In genomic region chr3:120095226-120096165, GRCh38 we compare ENCODE assay signal across 8 cellular contexts. TPM values are rescaled to one million over a fixed set of nuclear protein-coding genes. Genes with fewer than 3 reads are reported as not detected.
DNase-seq lines count a peak whose midpoint lies in the region; ATAC-seq and TF ChIP-seq lines count a peak whose summit lies in the region.

No MANE protein-coding gene starts in this region.

- peak; percentile 41 for ATAC-seq in HG02763 (IDR thresholded peaks at IDR 0.05; ENCODE audit: unreplicated experiment)
- peak; percentile 75 to 81 for ATAC-seq in right cardiac atrium

- H3K4me1 ChIP-seq in right cardiac atrium (ENCODE audit: control insufficient read depth, insufficient read depth, low read length) (no peaks in the 10 kb centered on the region), uterus (no peaks in the 10 kb centered on the region)

- WGBS in right cardiac atrium, result under 1% methylated on average over 59 of the region's 59 CpGs

- intact Hi-C loops in right cardiac atrium (cut with DNase I), result loop anchor here in 3 of 4 donors (10.0 kb wide), 2 partner anchors 191 to 201 kb away; no protein-coding TSS in a partner anchor
- intact Hi-C loops in uterus (cut with DNase I; ENCODE audit: low total_unique reads), result no loop called here

- H3K36me3 ChIP-seq in uterus, result no peaks in the 10 kb centered on the region

- H3K9me3 ChIP-seq in right cardiac atrium (ENCODE audit: control insufficient read depth, low read length) (no peaks in the 10 kb centered on the region), uterus (no peaks in the 10 kb centered on the region)

- DNase-seq in GM13977 (ENCODE audit: low spot score) (peak; percentile 77), NCI-H1436 (lab: John Stamatoyannopoulos, UW) (peak; percentile 96), T-helper 1 cell (peak; percentile 76 to 95 (median 83)), amygdala (lab: John Stamatoyannopoulos, UW) (peak in 54 of 56 donors; percentile 28 to 88 (median 72)), right cardiac atrium (peak; percentile 93 to 96 (median 95)), pulmonary artery endothelial cell (ENCODE audit: low read depth, low spot score) (peak; percentile 82), uterus (peak; percentile 90 to 91)

- peak overlapping the region; percentile 98 for H3K27ac ChIP-seq in right cardiac atrium (ENCODE audit: low read length)
- peak overlapping the region; percentile 99 to 100 for H3K27ac ChIP-seq in uterus

- TF ChIP-seq CTCF in GM13977 (IDR thresholded peaks at IDR 0.05; ENCODE audit: extremely low read depth, insufficient read depth, missing control alignments), result no peak
- TF ChIP-seq CTCF in uterus (IDR thresholded peaks at IDR 0.05), result peak in 2 of 4 experiments; percentile 9

- TF ChIP-seq POLR2A in uterus (IDR thresholded peaks at IDR 0.05), result peak; percentile 79 to 98

- in situ Hi-C loops in GM13977 (cut with MboI; ENCODE audit: low pct_unique_long_range_greater_than_20kb, low sequenced_read_pairs, unreplicated experiment), result no loop called here

- H3K4me3 ChIP-seq in right cardiac atrium (ENCODE audit: low read length) (peak overlapping the region; percentile 74), uterus (peak overlapping the region; percentile 82 to 90)

- H3K27me3 ChIP-seq in right cardiac atrium (ENCODE audit: control insufficient read depth, insufficient read depth), result no peaks in the 10 kb centered on the region
- no peaks in the 10 kb centered on the region for H3K27me3 ChIP-seq in uterus

RNA-seq across cellular contexts. Expression of gene GSK3B, which starts 1.2 kb away (rescaled TPM):
- total RNA-seq in right cardiac atrium, result 10 to 100 TPM; 37.9 to 44.6 (median 41.1) TPM
- 11.4 TPM for polyA plus RNA-seq in right cardiac atrium
- total RNA-seq in pulmonary artery endothelial cell, result 43.7 and 47.7 TPM in 2 replicates
- 10 to 100 TPM; 13.5 to 53.8 (median 31.3) TPM for total RNA-seq in uterus

Comparison
In these comparisons a context has a peak if more than half of its experiments do, and no peak if none do; other contexts are left out.
1. Peak in every context shown above with its lines: DNase-seq, ATAC-seq, H3K4me3 ChIP-seq and H3K27ac ChIP-seq.